Comparison of ENCODE assay signal across 1 cellular context in the genomic region with DNA sequence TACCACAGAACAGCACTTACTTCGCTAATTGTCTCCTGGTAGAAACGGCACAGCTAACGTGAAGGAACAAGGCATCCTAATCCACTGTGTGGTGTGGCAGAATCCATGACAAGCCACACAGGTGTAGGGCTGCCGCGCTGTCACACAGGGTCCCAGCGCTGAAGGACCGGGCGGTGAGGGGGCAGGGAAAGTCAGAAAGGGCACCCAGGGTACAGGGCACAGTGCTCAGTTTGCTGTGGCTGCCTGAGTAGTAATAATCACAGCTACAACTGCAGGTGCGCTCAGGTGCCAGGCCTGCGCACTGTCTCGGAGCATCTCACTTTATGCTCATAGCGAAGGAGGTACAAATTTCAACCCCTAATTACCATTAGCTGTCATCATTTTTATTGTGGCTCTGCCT.
TF ChIP-seq lines count a peak whose summit lies in the region.

No MANE protein-coding gene starts in this region.

TF ChIP-seq in K562, 482 proteins besides CTCF, POLR2A, EP300 and RAD21:
- TF ChIP-seq RBFOX2 (IDR thresholded peaks at IDR 0.05; ENCODE audit: low read depth, low read length) (0 out of 2 replicates have a peak, but pooled peaks have one; percentile 34), FOXM1 (IDR thresholded peaks at IDR 0.05; ENCODE audit: low read depth) (no peak), FOXM1 (CRISPR knock-in tag; IDR thresholded peaks at IDR 0.05; ENCODE audit: low read depth) (no peak), ZNF766 (CRISPR knock-in tag; conservative IDR thresholded peaks at IDR 0.05) (0 out of 2 replicates have a peak, but pooled peaks have one; percentile 29), POLR2G (IDR thresholded peaks at IDR 0.05; ENCODE audit: low read depth, low read length) (no peak; the same call in 1 of the 2 replicates), HDAC1 (IDR thresholded peaks at IDR 0.05) (0 out of 4 replicates have a peak, but pooled peaks of 1 of the 2 experiments have one; percentile 9)
TF ChIP-seq in K562: peak in this region for 3.
